8 cellular contexts compared by ENCODE assay signal in genomic region chr12:50222275-50222783, GRCh38. TPM values are rescaled to one million over a fixed set of nuclear protein-coding genes. Genes with fewer than 3 reads are reported as not detected.
DNase-seq lines count a peak whose midpoint lies in the region; ATAC-seq, FAIRE-seq and TF ChIP-seq lines count a peak whose summit lies in the region.

No MANE protein-coding gene starts in this region.

- no peaks in the 10 kb centered on the region for H3K9me2 ChIP-seq in PC-9 (ENCODE audit: insufficient read depth)

- H3K9ac ChIP-seq in DND-41 (ENCODE audit: low read depth, low read length) (peak overlapping the region; percentile 62), K562 (ENCODE audit: insufficient read depth in 1 of 2, low read depth in 2 of 2, low read length in 2 of 2) (peak overlapping the region; percentile 80 to 91; a peak in 3 of 4 replicates)

- WGBS in K562 (ENCODE audit: insufficient coverage, low coverage, missing lambda C conversion rate), result 2% methylated on average over 5 of the region's 5 CpGs
- 19 to 56% methylated on average over 5 of the region's 5 CpGs for WGBS in sigmoid colon, 2 donors

- peak overlapping the region; percentile 93 for H3K4me2 ChIP-seq in DND-41 (ENCODE audit: insufficient read depth, low read length)
- peak overlapping the region; percentile 44 for H3K4me2 ChIP-seq in PC-9
- peak overlapping the region; percentile 89 for H3K4me2 ChIP-seq in K562 (ENCODE audit: insufficient read depth, low read length)

- H4K20me1 ChIP-seq in DND-41 (ENCODE audit: insufficient read depth, low read length) (no peaks in the 10 kb centered on the region), PC-9 (ENCODE audit: insufficient read depth) (no peaks in the 10 kb centered on the region), K562 (replicated peaks; ENCODE audit: control insufficient read depth, insufficient read depth, low read length) (no peaks in the 10 kb centered on the region)

- ATAC-seq in DND-41 (ENCODE audit: insufficient read depth, low read depth) (peak; percentile 71), HG03432 (IDR thresholded peaks at IDR 0.05; ENCODE audit: unreplicated experiment) (peak; percentile 42), K562 (peak; percentile 84), HG03135 (IDR thresholded peaks at IDR 0.05; ENCODE audit: unreplicated experiment) (no peak), GM19328 (IDR thresholded peaks at IDR 0.05; ENCODE audit: unreplicated experiment) (no peak)

- TF ChIP-seq EP300 in K562 (IDR thresholded peaks at IDR 0.05; ENCODE audit: low read length) (no peak; the same call in 1 of the 2 replicates), sigmoid colon (IDR thresholded peaks at IDR 0.05) (no peak)

- intact Hi-C loops in PC-9 (cut with micrococcal nuclease; ENCODE audit: unreplicated experiment) (loop anchor here (2.0 to 5.0 kb wide), 2 partner anchors 24 to 90 kb away; no protein-coding TSS in a partner anchor), K562 (cut with micrococcal nuclease) (no loop called here), sigmoid colon (cut with DNase I) (loop anchor here (1.0 to 5.0 kb wide), 2 partner anchors 61 to 180 kb away; partner anchors contain the start of genes LARP4 and LIMA1)

- H2AFZ ChIP-seq in DND-41 (ENCODE audit: low read depth, low read length), result peak overlapping the region; percentile 85
- H2AFZ ChIP-seq in PC-9, result no peak overlapping the region
- H2AFZ ChIP-seq in K562 (ENCODE audit: low read depth, low read length), result peak overlapping the region; percentile 78

- TF ChIP-seq POLR2A in K562 (conservative IDR thresholded peaks at IDR 0.05) (peak; percentile 81), sigmoid colon (IDR thresholded peaks at IDR 0.05) (peak; percentile 17 to 57)

- no peaks in the 10 kb centered on the region for H3K9me1 ChIP-seq in K562 (ENCODE audit: control insufficient read depth, insufficient read depth, low read length)

- H3K36me3 ChIP-seq in DND-41 (ENCODE audit: insufficient read depth, low read length) (no peaks in the 10 kb centered on the region), PC-9 (ENCODE audit: low read depth) (0 out of 2 replicates have a peak, but pooled peaks cover 3% of the 10 kb centered on the region), K562 (ENCODE audit: control insufficient read depth, insufficient read depth, low read length) (peaks cover 5% of the 10 kb centered on the region; the same call in 1 of the 3 replicates), sigmoid colon (no peaks in the 10 kb centered on the region)

- in situ Hi-C loops in K562 (cut with MboI), result no loop called here

- CTCF ChIA-PET in PC-9 (lab: Charles Lee), result interaction anchor here (1.1 to 1.2 kb wide), 2 partner anchors 24 to 32 kb away, joined by 3 read pairs; no protein-coding TSS in a partner anchor
- CTCF ChIA-PET in K562 (lab: Yijun Ruan, JAX; ENCODE audit: low intra/inter-chr PET ratio), result interaction anchor here (0.9 kb wide), 1 partner anchor 17 kb away, joined by 4 read pairs; no protein-coding TSS in a partner anchor

- H3K9me3 ChIP-seq in DND-41 (ENCODE audit: insufficient read depth, low read length, severe bottlenecking), result no peaks in the 10 kb centered on the region
- H3K9me3 ChIP-seq in PC-9 (ENCODE audit: insufficient read depth, low read depth), result no peaks in the 10 kb centered on the region
- H3K9me3 ChIP-seq in K562 (replicated peaks; ENCODE audit: control insufficient read depth, insufficient read depth, low read depth, low read length), result no peaks in the 10 kb centered on the region
- no peaks in the 10 kb centered on the region for H3K9me3 ChIP-seq in sigmoid colon

- no peak for TF ChIP-seq RAD21 in K562 (CRISPR knock-in tag; conservative IDR thresholded peaks at IDR 0.05 in 1 of 2, IDR thresholded peaks at IDR 0.05 in 1 of 2)

- H3F3A ChIP-seq in PC-9 (ENCODE audit: insufficient read depth, low read depth), result peaks cover 53% of the 10 kb centered on the region

- H3K4me3 ChIP-seq in DND-41 (ENCODE audit: low read depth in 1 of 2, low read length in 2 of 2), result peak overlapping the region; percentile 39 to 71; a peak in 3 of 4 replicates
- H3K4me3 ChIP-seq in PC-9, result no peak overlapping the region; the same call in 1 of the 2 replicates
- peak overlapping the region; percentile 48 for H3K4me3 ChIP-seq in K562
- peak overlapping the region; percentile 41 to 58 (median 52) for H3K4me3 ChIP-seq in sigmoid colon

- POLR2A ChIA-PET in PC-9 (lab: Charles Lee; ENCODE audit: unreplicated experiment) (interaction anchor here (0.7 to 0.9 kb wide), 6 partner anchors 19 to 1000 kb away, joined by 3 to 5 read pairs (median 4); no protein-coding TSS in a partner anchor), K562 (lab: Yijun Ruan, JAX) (interaction anchor here (0.6 to 3.1 kb wide), 14 partner anchors 9 to 1358 kb away, joined by 3 to 16 read pairs (median 4); partner anchors contain the start of genes COX14 and LIMA1)

- TF ChIP-seq CTCF in DND-41 (IDR thresholded peaks at IDR 0.05; ENCODE audit: borderline replicate concordance, extremely low read depth, low read length, poor library complexity, severe bottlenecking) (peak; percentile 42), PC-9 (conservative IDR thresholded peaks at IDR 0.05) (no peak), K562 (IDR thresholded peaks at IDR 0.05 in 2 of 3, conservative IDR thresholded peaks at IDR 0.05 in 1 of 3; ENCODE audit: insufficient read depth in 2 of 3, low read depth in 1 of 3, low read length in 3 of 3) (peak in 1 of 3 experiments; percentile 42; a peak in 2 of 6 replicates), sigmoid colon (IDR thresholded peaks at IDR 0.05) (peak in 2 of 4 experiments; percentile 40 to 45)

- H3K4me1 ChIP-seq in DND-41 (ENCODE audit: insufficient read depth, low read length) (peaks cover 54% of the 10 kb centered on the region), PC-9 (replicated peaks; ENCODE audit: insufficient read depth) (peaks cover 79% of the 10 kb centered on the region), K562 (replicated peaks in 1 of 2; ENCODE audit: control insufficient read depth in 2 of 2, insufficient read depth in 2 of 2, low read length in 2 of 2) (peaks cover 7 to 16% of the 10 kb centered on the region in 2 experiments; a peak in 4 of 5 replicates), sigmoid colon (peaks cover 0 to 44% (median 26%) of the 10 kb centered on the region in 4 donors)

- H3K27me3 ChIP-seq in DND-41 (ENCODE audit: insufficient read depth, low read length, poor library complexity) (no peaks in the 10 kb centered on the region), PC-9 (ENCODE audit: insufficient read depth, low read depth) (no peaks in the 10 kb centered on the region), K562 (ENCODE audit: control insufficient read depth in 2 of 2, insufficient read depth in 2 of 2, low read length in 2 of 2) (no peaks in the 10 kb centered on the region), sigmoid colon (no peaks in the 10 kb centered on the region)

- BruUV-seq in PC-9 (replicated peaks; lab: Mats Ljungman, UMichigan) (TSS peak; percentile 62), K562 (replicated peaks; lab: Mats Ljungman, UMichigan) (TSS peak; percentile 82)

- peak overlapping the region; percentile 90 for H3K27ac ChIP-seq in DND-41 (ENCODE audit: low read length)
- H3K27ac ChIP-seq in PC-9, result peak overlapping the region; percentile 87
- H3K27ac ChIP-seq in K562 (ENCODE audit: extremely low read depth, low read depth, low read length), result peak overlapping the region; percentile 82
- H3K27ac ChIP-seq in sigmoid colon, result peak overlapping the region; percentile 81 to 89 (median 84)

- FAIRE-seq in K562 (lab: Jason Lieb, UNC), result peak; percentile 84

- DNase-seq in DND-41 (peak; percentile 61), PC-9 (no peak), K562 (ENCODE audit: extremely low read depth in 1 of 4, low spot score in 3 of 4) (peak; percentile 53 to 84 (median 66)), iPS DF 4.7 (ENCODE audit: extremely low read depth, low spot score) (peak; percentile 58), sigmoid colon (peak; percentile 90)

- H3K79me2 ChIP-seq in DND-41 (ENCODE audit: insufficient read depth, low read length) (peaks cover 15% of the 10 kb centered on the region), PC-9 (ENCODE audit: low read depth) (peaks cover 44% of the 10 kb centered on the region), K562 (ENCODE audit: control insufficient read depth, insufficient read depth, low read length) (peaks cover 31% of the 10 kb centered on the region)

TF ChIP-seq in K562, 482 proteins besides CTCF, POLR2A, EP300 and RAD21 (continues in another document):
- TF ChIP-seq ZFP36 (IDR thresholded peaks at IDR 0.05; ENCODE audit: low read depth, low read length, partially characterized antibody) (peak; percentile 60), ELF4 (CRISPR knock-in tag; IDR thresholded peaks at IDR 0.05) (0 out of 2 replicates have a peak, but pooled peaks have one; percentile 25), SP2 (IDR thresholded peaks at IDR 0.05; ENCODE audit: extremely low read depth, low read depth, low read length, poor library complexity, severe bottlenecking) (no peak), ZBED1 (IDR thresholded peaks at IDR 0.05) (no peak), NCOA2 (IDR thresholded peaks at IDR 0.05; ENCODE audit: partially characterized antibody in 2 of 2) (no peak), EP400 (IDR thresholded peaks at IDR 0.05) (peak; percentile 80)

RNA-seq across cellular contexts. Expression of gene CERS5, which starts 55.2 kb away (rescaled TPM):
- 33.0 and 41.7 TPM in 2 replicates for total RNA-seq in PC-9 (2021)
- total RNA-seq in K562 (2011; cell fraction: chromatin; rRNA removed; ENCODE audit: low replicate concordance), result 179 and 195 TPM in 2 replicates
- total RNA-seq in K562 (2011; cell fraction: nucleolus; rRNA removed), result 134 and 135 TPM in 2 replicates
- 198 and 302 TPM in 2 replicates for total RNA-seq in K562 (2011; cell fraction: nucleoplasm; rRNA removed)
- 14.4 and 19.3 TPM in 2 replicates for total RNA-seq in K562 (2014; rRNA removed)
- total RNA-seq in K562 (2014; rRNA removed; fragmentation: Illumina TruSeq; extraction: Trizol), result 17.8 and 21.2 TPM in 2 replicates
- 14.1 and 15.4 TPM in 2 replicates for total RNA-seq in K562 (2015; rRNA removed; fragmentation: Illumina TruSeq; extraction: Trizol)
- 21.0 and 24.3 TPM in 2 replicates for total RNA-seq in K562 (2021)
- 41.9 and 47.5 TPM in 2 replicates for polyA plus RNA-seq in K562 (2011; rRNA removed)
- polyA plus RNA-seq in K562 (2011; cell fraction: cytosol; rRNA removed), result 36.7 and 58.5 TPM in 2 replicates
- polyA plus RNA-seq in K562 (2011; cell fraction: nucleus; rRNA removed), result 62.9 and 73.2 TPM in 2 replicates
- polyA plus RNA-seq in K562 (2012), result 16.6 and 23.6 TPM in 2 replicates
- 21.3 and 23.4 TPM in 2 replicates for polyA plus RNA-seq in K562 (2014; fragmentation: Illumina TruSeq; extraction: Trizol)
- 1 to 10 TPM; 6.1 to 8.7 TPM for polyA plus RNA-seq in K562 (2014; fragmentation: Nextera tagmentation; extraction: Ambion mirVana)
- polyA plus RNA-seq in K562 (2014; rRNA removed), result 25.2 and 32.5 TPM in 2 replicates
- 72.4 and 76.9 TPM in 2 replicates for polyA minus RNA-seq in K562 (2011; rRNA and poly(A)+ RNA removed)
- 21.6 and 27.5 TPM in 2 replicates for polyA minus RNA-seq in K562 (2011; cell fraction: cytosol; rRNA and poly(A)+ RNA removed)
- 25.8 and 33.0 TPM in 2 replicates for polyA minus RNA-seq in K562 (2011; cell fraction: nucleus; rRNA and poly(A)+ RNA removed)
- 10 to 100 TPM; 21.7 to 29.1 (median 23.3) TPM for total RNA-seq in sigmoid colon
- polyA plus RNA-seq in sigmoid colon, result 10 to 100 TPM in 1 of 3 donors, 1 to 10 TPM in 2; 4.8 to 25.9 (median 5.3) TPM

Comparison
In these comparisons a context has a peak if more than half of its experiments do, and no peak if none do; other contexts are left out.
1. ATAC-seq: peak in DND-41 (single experiment), HG03432 (single experiment) and K562 (single experiment); none in HG03135 (single experiment) and GM19328 (single experiment).
2. DNase-seq: peak in DND-41 (single experiment), K562 (4 of 4), iPS DF 4.7 (single experiment) and sigmoid colon (single experiment); none in PC-9 (0 of 2).
3. Peak in every context shown above with its lines, with median percentiles within 50 percentile points of each other: H3K27ac ChIP-seq and H3K4me2 ChIP-seq.